1 cellular context compared by ENCODE assay signal in genomic region chr12:93080994-93081809, GRCh38.
TF ChIP-seq lines count a peak whose summit lies in the region.

No MANE protein-coding gene starts in this region.

TF ChIP-seq in H1, 55 proteins besides CTCF, POLR2A, EP300 and RAD21:
- TF ChIP-seq HDAC6 (IDR thresholded peaks at IDR 0.05; ENCODE audit: low read depth, low read length) = no peak
- no peak for TF ChIP-seq RXRA (IDR thresholded peaks at IDR 0.05; ENCODE audit: insufficient read depth, low read depth, low read length)
- TF ChIP-seq KDM1A (IDR thresholded peaks at IDR 0.05; ENCODE audit: borderline replicate concordance, low read length) = no peak
- TF ChIP-seq BACH1 (IDR thresholded peaks at IDR 0.05; ENCODE audit: low read length) = no peak
- TF ChIP-seq CHD7 (IDR thresholded peaks at IDR 0.05; ENCODE audit: insufficient replicate concordance, low read length) = no peak
- TF ChIP-seq EZH2 (IDR thresholded peaks at IDR 0.05; ENCODE audit: low read depth, low read length, severe bottlenecking) = no peak
